29 cellular contexts compared by ENCODE assay signal in genomic region chr1:57546527-57546926, GRCh38.
"Had no signal": no experiment of that assay in that cellular context is flagged by ENCODE, and none has a peak within 500 bp of the region (broad histone marks: within the 10 kb centered on the region; RNA-seq: fewer than 3 reads in every experiment).

No MANE protein-coding gene starts in this region.

- H3K4me3 ChIP-seq: ovary, right lobe of liver, testis, transverse colon had no signal

- FAIRE-seq: astrocyte, endothelial cell of umbilical vein, keratinocyte had no signal

- DNase-seq: activated CD4-positive, alpha-beta memory T cell treated with anti-CD3 and anti-CD28 coated beads, Interleukin-2, amount 10 ng/mL, durations not matched to agents 7 days and 5 days; activated CD4-positive, alpha-beta T cell treated with anti-CD3 and anti-CD28 coated beads for 1 hour; activated CD4-positive, alpha-beta T cell treated with anti-CD3 and anti-CD28 coated beads, Interleukin-2, amount 10 ng/mL, durations not matched to agents 7 days and 5 days; activated CD8-positive, alpha-beta memory T cell treated with anti-CD3 and anti-CD28 coated beads, Interleukin-2, amount 50 U/mL, for 48 hours; activated gamma-delta T cell; activated naive CD4-positive, alpha-beta T cell treated with anti-CD3 and anti-CD28 coated beads, Interleukin-2, amount 50 U/mL, for 16 hours; activated T-cell treated with anti-CD3 and anti-CD28 coated beads, Interleukin-2, amount 50 U/mL, for 24 hours; amniotic stem cell; brain microvascular endothelial cell; caudate nucleus; cortex of kidney; foreskin fibroblast; head of caudate nucleus; hippocampal formation; left cardiac atrium; mammary epithelial cell; nephron progenitor cell; ovary; right lobe of liver; stimulated activated CD4-positive, alpha-beta T cell treated with anti-CD3 and anti-CD28 coated beads, Interleukin-2, amount 100 ng/mL, for 48 hours; stimulated activated naive CD4-positive, alpha-beta T cell treated with Interleukin-2 at 50 U/mL for 16 hours; testis; transverse colon had no signal

- H3K36me3 ChIP-seq: brain microvascular endothelial cell, neutrophil, ovary, right lobe of liver, transverse colon had no signal

- H3K27ac ChIP-seq: brain microvascular endothelial cell, neutrophil, ovary, right lobe of liver, testis, transverse colon had no signal

- H3K9me3 ChIP-seq: neutrophil, ovary, right lobe of liver, testis, transverse colon had no signal

- H3K27me3 ChIP-seq: brain microvascular endothelial cell, neutrophil, ovary, right lobe of liver, testis, transverse colon had no signal

- ATAC-seq: esophagus mucosa, left cardiac atrium, right lobe of liver, WTC11 had no signal

- H3K4me1 ChIP-seq: right lobe of liver, testis, transverse colon had no signal
